In genomic region chrX:37896491-37896890, GRCh38 we compare ENCODE assay signal across 16 cellular contexts. TPM values are rescaled to one million over a fixed set of nuclear protein-coding genes. Genes with fewer than 3 reads are reported as not detected.
DNase-seq lines count a peak whose midpoint lies in the region; ATAC-seq and TF ChIP-seq lines count a peak whose summit lies in the region.
"Had no signal": no experiment of that assay in that cellular context is flagged by ENCODE, and none has a peak within 500 bp of the region (broad histone marks: within the 10 kb centered on the region; RNA-seq: fewer than 3 reads in every experiment).

No MANE protein-coding gene starts in this region.

- no peak overlapping the region for H3K4me3 ChIP-seq in A673 (ENCODE audit: low read depth, low read length, poor library complexity, severe bottlenecking)
- no peak overlapping the region for H3K4me3 ChIP-seq in HEK293 (ENCODE audit: low read depth, low read length)
- H3K4me3 ChIP-seq in fibroblast of mammary gland (ENCODE audit: control insufficient read depth, low read depth, low read length), result no peak overlapping the region
- no peak overlapping the region for H3K4me3 ChIP-seq in prostate gland
- H3K4me3 ChIP-seq in CD8-positive, alpha-beta T cell (ENCODE audit: low read depth, low read length), result no peak overlapping the region

- 40% methylated on average over 1 of the region's 1 CpG for WGBS in prostate gland

- H3K9me3 Mint-ChIP-seq in CD8-positive, alpha-beta T cell, result no peaks in the 10 kb centered on the region
- H3K9me3 Mint-ChIP-seq: HFFc6 had no signal

- H3K36me3 Mint-ChIP-seq in CD8-positive, alpha-beta T cell, result no peaks in the 10 kb centered on the region

- DNase-seq in A673 (ENCODE audit: low spot score) (no peak), fibroblast of mammary gland (ENCODE audit: low read depth) (peak; percentile 11), pons (ENCODE audit: low spot score) (peak; percentile 53), prostate gland (ENCODE audit: low spot score) (no peak), HEK293T (ENCODE audit: extremely low spot score) (no peak)
- DNase-seq in CD8-positive, alpha-beta T cell, result no peak
- DNase-seq: DMS79, HFFc6, KBM-7, NCI-H1105 treated with DMSO at 0.1 percent for 48 hours, NCI-H1694, NCI-H2107, NCI-H226, NCI-H524 had no signal

- CTCF ChIA-PET in A673 (lab: Charles Lee), result no interaction called here
- CTCF ChIA-PET in HEK293 (lab: Yijun Ruan, JAX), result interaction anchor here (0.6 to 1.5 kb wide), 6 partner anchors 10 to 151 kb away, joined by 3 read pairs; no protein-coding TSS in a partner anchor
- CTCF ChIA-PET in CD8-positive, alpha-beta T cell (lab: Charles Lee), result no interaction called here
- CTCF ChIA-PET in HEK293T (lab: Yijun Ruan, JAX), result no interaction called here

- TF ChIP-seq CTCF in A673 (conservative IDR thresholded peaks at IDR 0.05; ENCODE audit: low read depth, low read length), result no peak
- TF ChIP-seq CTCF in HEK293 (tag by site-specific recombination; IDR thresholded peaks at IDR 0.05), result no peak
- TF ChIP-seq CTCF in fibroblast of mammary gland (conservative IDR thresholded peaks at IDR 0.05; ENCODE audit: control insufficient read depth, insufficient read depth, low read depth, low read length), result no peak
- no peak for TF ChIP-seq CTCF in prostate gland (IDR thresholded peaks at IDR 0.05)
- TF ChIP-seq CTCF in CD8-positive, alpha-beta T cell (IDR thresholded peaks at IDR 0.05), result no peak

- peaks cover 11% of the 10 kb centered on the region for H3K27me3 Mint-ChIP-seq in CD8-positive, alpha-beta T cell (ENCODE audit: low read depth)

- TF ChIP-seq POLR2A in prostate gland (IDR thresholded peaks at IDR 0.05), result no peak

- H3K27ac Mint-ChIP-seq in CD8-positive, alpha-beta T cell, result no peak overlapping the region
- H3K27ac Mint-ChIP-seq: HFFc6 had no signal

- no peaks in the 10 kb centered on the region for H3K9me3 ChIP-seq in A673 (ENCODE audit: low read depth, low read length, poor library complexity, severe bottlenecking)
- no peaks in the 10 kb centered on the region for H3K9me3 ChIP-seq in HEK293 (ENCODE audit: control insufficient read depth, insufficient read depth, low read depth, low read length)
- H3K9me3 ChIP-seq in prostate gland, result no peaks in the 10 kb centered on the region
- H3K9me3 ChIP-seq in CD8-positive, alpha-beta T cell (ENCODE audit: low read length), result no peaks in the 10 kb centered on the region

- no peaks in the 10 kb centered on the region for H3K36me3 ChIP-seq in A673 (ENCODE audit: insufficient read depth, low read length, poor library complexity, severe bottlenecking)
- no peaks in the 10 kb centered on the region for H3K36me3 ChIP-seq in HEK293 (ENCODE audit: control insufficient read depth in 2 of 2, insufficient read depth in 1 of 2, low read length in 2 of 2)
- H3K36me3 ChIP-seq in prostate gland, result no peaks in the 10 kb centered on the region
- H3K36me3 ChIP-seq in CD8-positive, alpha-beta T cell (ENCODE audit: insufficient read depth, low read length), result no peaks in the 10 kb centered on the region

- peak overlapping the region; percentile 55 for H3K27ac ChIP-seq in A673 (ENCODE audit: low read depth, low read length, poor library complexity, severe bottlenecking)
- no peak overlapping the region for H3K27ac ChIP-seq in HEK293 (ENCODE audit: extremely low read depth, low read depth, low read length)
- no peak overlapping the region for H3K27ac ChIP-seq in prostate gland
- H3K27ac ChIP-seq in CD8-positive, alpha-beta T cell (ENCODE audit: low read depth, low read length), result no peak overlapping the region
- H3K27ac ChIP-seq: C4-2B had no signal

- intact Hi-C loops in A673 (cut with micrococcal nuclease; ENCODE audit: unreplicated experiment), result no loop called here
- intact Hi-C loops in prostate gland (cut with DNase I), result no loop called here
- intact Hi-C loops in CD8-positive, alpha-beta T cell (cut with DNase I, micrococcal nuclease), result no loop called here

- H3K4me1 ChIP-seq in A673 (ENCODE audit: insufficient read depth, low read length, poor library complexity, severe bottlenecking), result peaks cover 32% of the 10 kb centered on the region
- H3K4me1 ChIP-seq in HEK293 (ENCODE audit: control insufficient read depth, insufficient read depth, low read length), result no peaks in the 10 kb centered on the region
- H3K4me1 ChIP-seq in prostate gland (replicated peaks), result no peaks in the 10 kb centered on the region
- H3K4me1 ChIP-seq in CD8-positive, alpha-beta T cell (ENCODE audit: insufficient read depth, low read length), result no peaks in the 10 kb centered on the region

- ATAC-seq in CD8-positive, alpha-beta T cell, result no peak

- no peaks in the 10 kb centered on the region for H3K27me3 ChIP-seq in A673 (replicated peaks; ENCODE audit: insufficient read depth, low read depth, low read length, poor library complexity)
- H3K27me3 ChIP-seq in prostate gland (replicated peaks; ENCODE audit: insufficient read depth), result no peaks in the 10 kb centered on the region
- H3K27me3 ChIP-seq in CD8-positive, alpha-beta T cell (ENCODE audit: insufficient read depth, low read length), result no peaks in the 10 kb centered on the region

- POLR2A ChIA-PET in A673 (lab: Charles Lee; ENCODE audit: low non-redundant PET), result no interaction called here
- POLR2A ChIA-PET in HEK293 (lab: Yijun Ruan, JAX), result no interaction called here
- POLR2A ChIA-PET in CD8-positive, alpha-beta T cell (lab: Charles Lee), result no interaction called here
- POLR2A ChIA-PET in HEK293T (lab: Yijun Ruan, JAX), result no interaction called here

- no TSS peak for BruUV-seq in A673 (replicated peaks; lab: Mats Ljungman, UMichigan)

- no peak overlapping the region for H3K4me3 Mint-ChIP-seq in CD8-positive, alpha-beta T cell
- H3K4me3 Mint-ChIP-seq: HFFc6 had no signal

- H3K4me1 Mint-ChIP-seq in CD8-positive, alpha-beta T cell (ENCODE audit: low read depth), result no peaks in the 10 kb centered on the region

TF ChIP-seq in HEK293, 187 proteins besides CTCF, POLR2A, EP300 and RAD21:
- TF ChIP-seq ZNF677 (tag by site-specific recombination; IDR thresholded peaks at IDR 0.05) (0 out of 2 replicates have a peak, but pooled peaks have one; percentile 25), ZNF311 (tag by site-specific recombination; IDR thresholded peaks at IDR 0.05; ENCODE audit: borderline replicate concordance) (no peak)

TF ChIP-seq in HEK293T, 16 proteins besides CTCF, POLR2A, EP300 and RAD21:
- no peak for TF ChIP-seq ELF4 (IDR thresholded peaks at IDR 0.05)
- no peak for TF ChIP-seq SP1 (IDR thresholded peaks at IDR 0.05)
- no peak for TF ChIP-seq SUZ12 (IDR thresholded peaks at IDR 0.05)
- TF ChIP-seq CTBP1 (IDR thresholded peaks at IDR 0.05; ENCODE audit: borderline replicate concordance), result no peak

RNA-seq across cellular contexts. Expression of gene DYNLT3, which starts 49.1 kb away (rescaled TPM):
- 38.3 and 38.5 TPM in 2 replicates for total RNA-seq in A673 (2021)
- 10 to 100 TPM; 15.2 to 25.7 TPM for total RNA-seq in prostate gland
- 10 to 100 TPM; 44.3 to 45.6 TPM for total RNA-seq in CD8-positive, alpha-beta T cell

Comparison
In these comparisons a context has a peak if more than half of its experiments do, and no peak if none do; other contexts are left out.
1. DNase-seq: peak in fibroblast of mammary gland (single experiment) and pons (single experiment); none in A673 (single experiment), prostate gland (single experiment), CD8-positive, alpha-beta T cell (0 of 7) and HEK293T (single experiment).